In the genomic region with DNA sequence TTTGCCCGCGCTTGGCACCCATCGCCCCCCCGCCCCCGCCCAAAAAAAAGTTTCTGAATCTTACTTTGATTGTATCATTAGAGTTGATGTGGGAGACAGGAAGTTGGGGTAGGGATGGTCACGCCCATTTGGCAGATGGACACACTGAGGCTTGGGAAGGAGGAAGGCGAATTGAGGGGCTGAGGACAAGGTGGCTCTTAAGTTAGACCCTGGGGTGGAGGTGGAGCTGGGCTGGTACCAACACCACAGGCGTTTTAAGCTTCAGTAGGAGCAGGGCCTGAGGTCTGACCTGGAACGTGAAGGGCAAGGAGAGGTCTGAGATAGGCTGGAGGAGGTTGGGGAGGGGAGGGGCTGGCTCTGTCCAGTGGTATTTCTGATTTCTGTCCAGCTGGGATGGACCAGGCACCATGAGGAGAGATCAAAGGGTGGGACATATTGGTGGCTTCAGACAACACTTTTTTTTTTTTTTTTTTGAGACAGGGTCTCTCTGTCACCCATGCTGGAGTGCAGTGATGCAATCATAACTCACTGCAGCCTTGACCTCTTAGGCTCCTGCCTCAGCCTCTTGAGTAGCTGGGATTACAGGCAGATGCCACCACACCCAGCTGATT, we compare ENCODE assay signal across 8 cellular contexts. TPM values are rescaled to one million over a fixed set of nuclear protein-coding genes. Genes with fewer than 3 reads are reported as not detected.
A peak's percentile ranks its signal among the peaks of the same experiment; 100 is the strongest.
DNase-seq lines count a peak whose midpoint lies in the region; ATAC-seq and TF ChIP-seq lines count a peak whose summit lies in the region.

No MANE protein-coding gene starts in this region.

- TF ChIP-seq CTCF in cardiac muscle cell (IDR thresholded peaks at IDR 0.05; ENCODE audit: low read depth, low read length) (no peak), left lung (IDR thresholded peaks at IDR 0.05) (no peak), upper lobe of left lung (IDR thresholded peaks at IDR 0.05) (no peak)

- peaks cover 6% of the 10 kb centered on the region for H3K4me1 ChIP-seq in cardiac muscle cell (ENCODE audit: low read depth)
- peaks cover 18 to 60% of the 10 kb centered on the region in 2 donors for H3K4me1 ChIP-seq in left lung
- peaks cover 40 to 68% (median 54%) of the 10 kb centered on the region in 4 donors for H3K4me1 ChIP-seq in upper lobe of left lung

- 7 to 25% methylated on average over 8 to 9 of the region's 9 CpGs for WGBS in upper lobe of left lung, 2 donors

- H3K27ac ChIP-seq in cardiac muscle cell (no peak overlapping the region), left lung (peak overlapping the region; percentile 65 to 66), upper lobe of left lung (peak overlapping the region; percentile 78 to 88 (median 84))

- no peak for TF ChIP-seq POLR2A in upper lobe of left lung (IDR thresholded peaks at IDR 0.05)

- H3K36me3 ChIP-seq in cardiac muscle cell, result no peaks in the 10 kb centered on the region
- H3K36me3 ChIP-seq in left lung, result no peaks in the 10 kb centered on the region
- H3K36me3 ChIP-seq in upper lobe of left lung, result peaks cover 0 to 4% (median 1%) of the 10 kb centered on the region in 4 donors

- H3K4me3 ChIP-seq in cardiac muscle cell (peak overlapping the region; percentile 78), left lung (peak overlapping the region; percentile 38 to 54), upper lobe of left lung (peak overlapping the region; percentile 46 to 66 (median 58))

- no peaks in the 10 kb centered on the region for H3K36me3 Mint-ChIP-seq in activated T-helper 1 cell treated with anti-CD3 and anti-CD28 coated beads, Interleukin-12 subunit alpha, Interleukin-12 subunit beta, Interleukin-2, Interleukin-4 antibody, amounts not matched to agents 30 ng/mL and 10 ng/mL and 1 ng/mL, durations not matched to agents 14 hours and 24 hours and 36 hours (ENCODE audit: low read depth)

- peaks cover 20% of the 10 kb centered on the region for H3K4me1 Mint-ChIP-seq in activated T-helper 1 cell treated with anti-CD3 and anti-CD28 coated beads, Interleukin-12 subunit alpha, Interleukin-12 subunit beta, Interleukin-2, Interleukin-4 antibody, amounts not matched to agents 30 ng/mL and 10 ng/mL and 1 ng/mL, durations not matched to agents 14 hours and 24 hours and 36 hours (ENCODE audit: low read depth)

- H3K9me3 ChIP-seq in cardiac muscle cell (ENCODE audit: low read depth) (no peaks in the 10 kb centered on the region), left lung (no peaks in the 10 kb centered on the region), upper lobe of left lung (no peaks in the 10 kb centered on the region)

- intact Hi-C loops in left ventricle myocardium superior (cut with micrococcal nuclease) (no loop called here), left lung (cut with DNase I) (loop anchor here (5.0 to 10.0 kb wide), 3 partner anchors 47 to 180 kb away; a partner anchor contains a TSS)
- intact Hi-C loops in activated T-helper 1 cell treated with anti-CD3 and anti-CD28 coated beads, Interleukin-12 subunit alpha, Interleukin-12 subunit beta, Interleukin-2, Interleukin-4 antibody, amounts not matched to agents 30 ng/mL and 10 ng/mL and 1 ng/mL, durations not matched to agents 14 hours and 24 hours and 36 hours (cut with micrococcal nuclease), result loop anchor here (2.0 to 10.0 kb wide), 2 partner anchors 14 to 490 kb away; a partner anchor contains a TSS

- peak overlapping the region; percentile 31 for H3K27ac Mint-ChIP-seq in activated T-helper 1 cell treated with anti-CD3 and anti-CD28 coated beads, Interleukin-12 subunit alpha, Interleukin-12 subunit beta, Interleukin-2, Interleukin-4 antibody, amounts not matched to agents 30 ng/mL and 10 ng/mL and 1 ng/mL, durations not matched to agents 14 hours and 24 hours and 36 hours

- H3K27me3 Mint-ChIP-seq in activated T-helper 1 cell treated with anti-CD3 and anti-CD28 coated beads, Interleukin-12 subunit alpha, Interleukin-12 subunit beta, Interleukin-2, Interleukin-4 antibody, amounts not matched to agents 30 ng/mL and 10 ng/mL and 1 ng/mL, durations not matched to agents 14 hours and 24 hours and 36 hours (ENCODE audit: insufficient read depth), result peaks cover 2% of the 10 kb centered on the region

- peak overlapping the region; percentile 66 for H3K4me3 Mint-ChIP-seq in activated T-helper 1 cell treated with anti-CD3 and anti-CD28 coated beads, Interleukin-12 subunit alpha, Interleukin-12 subunit beta, Interleukin-2, Interleukin-4 antibody, amounts not matched to agents 30 ng/mL and 10 ng/mL and 1 ng/mL, durations not matched to agents 14 hours and 24 hours and 36 hours

- H3K9me3 Mint-ChIP-seq in activated T-helper 1 cell treated with anti-CD3 and anti-CD28 coated beads, Interleukin-12 subunit alpha, Interleukin-12 subunit beta, Interleukin-2, Interleukin-4 antibody, amounts not matched to agents 30 ng/mL and 10 ng/mL and 1 ng/mL, durations not matched to agents 14 hours and 24 hours and 36 hours, result no peaks in the 10 kb centered on the region

- H3K27me3 ChIP-seq in cardiac muscle cell (no peaks in the 10 kb centered on the region), left lung (no peaks in the 10 kb centered on the region), upper lobe of left lung (no peaks in the 10 kb centered on the region)

- TF ChIP-seq EP300 in upper lobe of left lung (IDR thresholded peaks at IDR 0.05), result no peak

- DNase-seq in cardiac muscle cell (ENCODE audit: low read depth in 1 of 2, low spot score in 1 of 2), result no peak
- DNase-seq in left ventricle myocardium superior, result no peak
- DNase-seq in activated T-helper 1 cell treated with anti-CD3 and anti-CD28 coated beads, Interleukin-12 subunit alpha, Interleukin-12 subunit beta, Interleukin-2, Interleukin-4 antibody, amounts not matched to agents 30 ng/mL and 10 ng/mL and 1 ng/mL, durations not matched to agents 14 hours and 24 hours and 36 hours (ENCODE audit: low spot score), result no peak
- no peak for DNase-seq in left lung
- DNase-seq in upper lobe of left lung, result no peak
- DNase-seq in NCI-H226, result no peak
- DNase-seq in NCI-H345 (lab: John Stamatoyannopoulos, UW), result no peak

- ATAC-seq in left ventricle myocardium superior (no peak), left lung (no peak), upper lobe of left lung (ENCODE audit: low FRiP score in 2 of 2) (no peak), HG02970 (IDR thresholded peaks at IDR 0.05; ENCODE audit: low FRiP score, unreplicated experiment) (no peak)

RNA-seq across cellular contexts. Expression of a gene that starts 0.8 kb away (rescaled TPM):
- 4.6 and 10.1 TPM in 2 replicates for total RNA-seq in cardiac muscle cell
- 2.2 and 3.5 TPM in 2 replicates for polyA plus RNA-seq in cardiac muscle cell
- 0.40 TPM for total RNA-seq in left ventricle myocardium superior
- 0.29 and 0.44 TPM in 2 replicates for total RNA-seq in activated T-helper 1 cell treated with anti-CD3 and anti-CD28 coated beads, Interleukin-12 subunit alpha, Interleukin-12 subunit beta, Interleukin-2, Interleukin-4 antibody, amounts not matched to agents 30 ng/mL and 10 ng/mL and 1 ng/mL, durations not matched to agents 14 hours and 24 hours and 36 hours
- total RNA-seq in left lung, result 10 to 100 TPM; 18.0 to 25.9 TPM
- 10 to 100 TPM; 21.6 to 62.4 (median 26.0) TPM for total RNA-seq in upper lobe of left lung

RNA-seq across cellular contexts. Expression of a gene that starts 33.2 kb away (rescaled TPM):
- total RNA-seq in cardiac muscle cell (119 and 160 TPM in 2 replicates), left ventricle myocardium superior (52.5 TPM), left lung (100 to 1,000 TPM in 1 of 2 donors, 10 to 100 TPM in 1; 73.0 to 153 TPM), upper lobe of left lung (100 to 1,000 TPM in 4 of 6 donors, 10 to 100 TPM in 2; 43.0 to 167 (median 103) TPM)
- polyA plus RNA-seq in cardiac muscle cell, result 57.4 and 70.0 TPM in 2 replicates
- 88.0 and 96.9 TPM in 2 replicates for total RNA-seq in activated T-helper 1 cell treated with anti-CD3 and anti-CD28 coated beads, Interleukin-12 subunit alpha, Interleukin-12 subunit beta, Interleukin-2, Interleukin-4 antibody, amounts not matched to agents 30 ng/mL and 10 ng/mL and 1 ng/mL, durations not matched to agents 14 hours and 24 hours and 36 hours

RNA-seq across cellular contexts. Expression of a gene that starts 34.9 kb away (rescaled TPM):
- total RNA-seq in cardiac muscle cell, result 26.7 and 27.7 TPM in 2 replicates
- polyA plus RNA-seq in cardiac muscle cell, result 57.5 and 62.1 TPM in 2 replicates
- 9.1 TPM for total RNA-seq in left ventricle myocardium superior
- 39.6 and 43.8 TPM in 2 replicates for total RNA-seq in activated T-helper 1 cell treated with anti-CD3 and anti-CD28 coated beads, Interleukin-12 subunit alpha, Interleukin-12 subunit beta, Interleukin-2, Interleukin-4 antibody, amounts not matched to agents 30 ng/mL and 10 ng/mL and 1 ng/mL, durations not matched to agents 14 hours and 24 hours and 36 hours
- total RNA-seq in left lung, result 10 to 100 TPM; 26.9 to 29.3 TPM
- 10 to 100 TPM; 15.4 to 47.1 (median 24.4) TPM for total RNA-seq in upper lobe of left lung

RNA-seq across cellular contexts. Expression of a gene that starts 42.2 kb away (rescaled TPM):
- total RNA-seq in cardiac muscle cell (24.3 and 35.9 TPM in 2 replicates), left ventricle myocardium superior (8.6 TPM), left lung (10 to 100 TPM; 19.3 to 23.2 TPM), upper lobe of left lung (10 to 100 TPM; 19.0 to 84.7 (median 29.2) TPM)
- 16.1 and 31.1 TPM in 2 replicates for polyA plus RNA-seq in cardiac muscle cell
- 70.2 and 70.7 TPM in 2 replicates for total RNA-seq in activated T-helper 1 cell treated with anti-CD3 and anti-CD28 coated beads, Interleukin-12 subunit alpha, Interleukin-12 subunit beta, Interleukin-2, Interleukin-4 antibody, amounts not matched to agents 30 ng/mL and 10 ng/mL and 1 ng/mL, durations not matched to agents 14 hours and 24 hours and 36 hours
